In the genomic region with DNA sequence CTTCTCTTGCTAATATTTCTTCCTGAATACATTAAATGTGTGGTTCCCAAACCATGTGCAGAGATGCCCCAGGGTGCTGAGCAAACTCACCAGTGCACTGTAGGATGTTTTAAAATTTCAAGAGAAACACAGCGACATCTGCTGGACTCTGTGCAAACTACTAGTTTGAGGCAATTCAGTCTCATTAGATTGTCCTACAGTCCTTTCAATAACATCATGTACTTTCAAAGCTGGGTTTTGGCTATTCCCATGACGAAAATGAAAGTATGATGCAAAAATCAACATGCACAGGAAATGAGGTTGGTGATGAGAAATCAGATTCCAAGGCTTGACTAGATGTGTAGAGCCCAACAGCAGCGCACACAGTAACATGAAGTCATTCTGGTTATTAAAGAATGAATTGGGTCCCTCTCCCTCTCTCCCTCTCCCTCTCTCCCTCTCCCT, we compare ENCODE assay signal across 8 cellular contexts.
DNase-seq lines count a peak whose midpoint lies in the region; ATAC-seq lines count a peak whose summit lies in the region.

No MANE protein-coding gene starts in this region.

- DNase-seq in DMS53 treated with DMSO at 0.1 percent for 48 hours (lab: John Stamatoyannopoulos, UW; ENCODE audit: unreplicated experiment): peak; percentile 62
- peak; percentile 73 for DNase-seq in LHCN-M2 (ENCODE audit: low read depth)
- peak; percentile 52 to 77 for DNase-seq in SHP77 (lab: John Stamatoyannopoulos, UW)
- DNase-seq in activated naive CD4-positive, alpha-beta T cell treated with Interleukin-2 at 50 U/mL for 16 hours: peak; percentile 53
- peak in 35 of 42 donors; percentile 8 to 85 (median 54) for DNase-seq in head of caudate nucleus
- peak; percentile 38 for DNase-seq in retina

- no peak for ATAC-seq in GM18868 (IDR thresholded peaks at IDR 0.05; ENCODE audit: unreplicated experiment)
- ATAC-seq in GM19351 (IDR thresholded peaks at IDR 0.05; ENCODE audit: unreplicated experiment): no peak

- intact Hi-C loops in head of caudate nucleus (cut with DNase I): no loop called here
